8 cellular contexts compared by ENCODE assay signal in genomic region chr2:70094978-70095832, GRCh38. TPM values are rescaled to one million over a fixed set of nuclear protein-coding genes. Genes with fewer than 3 reads are reported as not detected.
DNase-seq lines count a peak whose midpoint lies in the region; ATAC-seq, FAIRE-seq and TF ChIP-seq lines count a peak whose summit lies in the region.

No MANE protein-coding gene starts in this region.

- peak overlapping the region; percentile 96 for H3K27ac ChIP-seq in substantia nigra (ENCODE audit: low read depth, low read length, poor library complexity, severe bottlenecking)

- H3K36me3 ChIP-seq in bronchial epithelial cell (ENCODE audit: control insufficient read depth, insufficient read depth, low read length), result no peaks in the 10 kb centered on the region

- 24 to 31% methylated on average over 7 of the region's 7 CpGs for WGBS in lower leg skin, 2 donors

- H3K27me3 ChIP-seq in bronchial epithelial cell (ENCODE audit: control insufficient read depth, insufficient read depth, low read length), result no peaks in the 10 kb centered on the region

- TF ChIP-seq POLR2A in GM18505 (IDR thresholded peaks at IDR 0.05; ENCODE audit: borderline replicate concordance, extremely low read depth, insufficient read depth, insufficient read length) (peak; percentile 61), lower leg skin (IDR thresholded peaks at IDR 0.05) (peak in 1 of 2 donors; percentile 21)

- DNase-seq in SKM-1 (lab: John Stamatoyannopoulos, UW; ENCODE audit: unreplicated experiment) (peak; percentile 95), bronchial epithelial cell (ENCODE audit: low read depth) (peak; percentile 93), lower leg skin (ENCODE audit: low spot score in 2 of 2) (peak; percentile 81 to 91), substantia nigra (lab: John Stamatoyannopoulos, UW) (peak in 42 of 49 donors; percentile 33 to 87 (median 62)), dedifferentiated amniotic fluid mesenchymal stem cell (ENCODE audit: extremely low spot score) (no peak), NCI-H1048 (lab: John Stamatoyannopoulos, UW) (no peak)

- H3K4me3 ChIP-seq in bronchial epithelial cell (ENCODE audit: low read depth, low read length) (no peak overlapping the region), lower leg skin (ENCODE audit: low read depth, poor library complexity, severe bottlenecking) (no peak overlapping the region)

- intact Hi-C loops in lower leg skin (cut with DNase I; ENCODE audit: low total_unique reads), result no loop called here

- ATAC-seq in GM18505 (IDR thresholded peaks at IDR 0.05; ENCODE audit: unreplicated experiment) (peak; percentile 71), HG03045 (IDR thresholded peaks at IDR 0.05; ENCODE audit: unreplicated experiment) (peak; percentile 42)

- TF ChIP-seq CTCF in bronchial epithelial cell (IDR thresholded peaks at IDR 0.05; ENCODE audit: insufficient read depth, low read length, severe bottlenecking) (no peak), lower leg skin (IDR thresholded peaks at IDR 0.05) (no peak)

- FAIRE-seq in bronchial epithelial cell (lab: Jason Lieb, UNC), result no peak

RNA-seq across cellular contexts. Expression of gene PCBP1, which starts 7.9 kb away (rescaled TPM):
- total RNA-seq in bronchial epithelial cell (17.1 and 17.5 TPM in 2 replicates), lower leg skin (100 to 1,000 TPM; 148 to 247 (median 186) TPM)

Comparison
In these comparisons a context has a peak if more than half of its experiments do, and no peak if none do; other contexts are left out.
1. DNase-seq: peak in SKM-1 (single experiment), bronchial epithelial cell (single experiment), lower leg skin (2 of 2) and substantia nigra (42 of 49); none in dedifferentiated amniotic fluid mesenchymal stem cell (single experiment) and NCI-H1048 (single experiment).